ENCODE assay signal across 10 cellular contexts in genomic region chr17:68238488-68238887, GRCh38. TPM values are rescaled to one million over a fixed set of nuclear protein-coding genes. Genes with fewer than 3 reads are reported as not detected.
DNase-seq lines count a peak whose midpoint lies in the region; TF ChIP-seq lines count a peak whose summit lies in the region.
"Had no signal": no experiment of that assay in that cellular context is flagged by ENCODE, and none has a peak within 500 bp of the region (broad histone marks: within the 10 kb centered on the region; RNA-seq: fewer than 3 reads in every experiment).

No MANE protein-coding gene starts in this region.

- no peak overlapping the region for H4K91ac ChIP-seq in H9 (ENCODE audit: insufficient read length, low read depth, low read length)

- H3K4me2 ChIP-seq in H9 (ENCODE audit: insufficient read depth, insufficient read length, low read length) = no peak overlapping the region

- no peak overlapping the region for H2BK120ac ChIP-seq in H9 (ENCODE audit: low read depth, low read length, poor library complexity, severe bottlenecking)

- H3T11ph ChIP-seq in H9 (ENCODE audit: low read length) = no peak overlapping the region

- no peak overlapping the region for H2BK20ac ChIP-seq in H9 (ENCODE audit: low read depth, low read length, poor library complexity, severe bottlenecking)

- no peaks in the 10 kb centered on the region for H4K20me1 ChIP-seq in H9 (ENCODE audit: control insufficient read depth, insufficient read depth, insufficient read length)

- H3K14ac ChIP-seq in H9 (ENCODE audit: insufficient read depth, low read length) = no peak overlapping the region

- no peak overlapping the region for H3K18ac ChIP-seq in H9 (ENCODE audit: insufficient read length, low read depth, low read length)

- H4K8ac ChIP-seq in H9 (replicated peaks; ENCODE audit: insufficient read length, low read depth, low read length) = no peak overlapping the region

- H3K9me3 ChIP-seq in transverse colon = no peaks in the 10 kb centered on the region
- no peaks in the 10 kb centered on the region for H3K9me3 ChIP-seq in H9 (ENCODE audit: control insufficient read depth, low read depth, low read length)

- no peak for TF ChIP-seq EP300 in transverse colon (IDR thresholded peaks at IDR 0.05; ENCODE audit: low read depth)

- peak overlapping the region; percentile 79 for H3K4me3 Mint-ChIP-seq in activated T-cell treated with anti-CD3 and anti-CD28 coated beads, Interleukin-2, amount 50 U/mL, for 24 hours
- H3K4me3 Mint-ChIP-seq in T-helper 2 cell treated with Interferon-gamma antibody and Interleukin-4, amounts not matched to agents 5 μg/mL and 100 μg/mL, for 36 hours = peak overlapping the region; percentile 84
- H3K4me3 Mint-ChIP-seq in H9 = no peak overlapping the region
- H3K4me3 Mint-ChIP-seq: neural progenitor cell had no signal

- H3K9me3 Mint-ChIP-seq in activated T-cell treated with anti-CD3 and anti-CD28 coated beads, Interleukin-2, amount 50 U/mL, for 24 hours = no peaks in the 10 kb centered on the region
- peaks cover 3% of the 10 kb centered on the region for H3K9me3 Mint-ChIP-seq in T-helper 2 cell treated with Interferon-gamma antibody and Interleukin-4, amounts not matched to agents 5 μg/mL and 100 μg/mL, for 36 hours
- no peaks in the 10 kb centered on the region for H3K9me3 Mint-ChIP-seq in H9
- H3K9me3 Mint-ChIP-seq: neural progenitor cell had no signal

- H3K4me3 ChIP-seq in fibroblast of villous mesenchyme (ENCODE audit: low read depth, low read length) (no peak overlapping the region), transverse colon (no peak overlapping the region)
- H3K4me3 ChIP-seq: neural progenitor cell had no signal

- H3K36me3 ChIP-seq in transverse colon = no peaks in the 10 kb centered on the region
- H3K36me3 ChIP-seq: neural progenitor cell had no signal

- intact Hi-C loops in transverse colon (cut with DNase I; ENCODE audit: low total_unique reads) = no loop called here

- no peaks in the 10 kb centered on the region for H3K79me2 ChIP-seq in H9 (ENCODE audit: insufficient read depth, low read length)

- peaks cover 58% of the 10 kb centered on the region for H3K4me1 Mint-ChIP-seq in activated T-cell treated with anti-CD3 and anti-CD28 coated beads, Interleukin-2, amount 50 U/mL, for 24 hours (ENCODE audit: low read depth)
- peaks cover 52% of the 10 kb centered on the region for H3K4me1 Mint-ChIP-seq in T-helper 2 cell treated with Interferon-gamma antibody and Interleukin-4, amounts not matched to agents 5 μg/mL and 100 μg/mL, for 36 hours (ENCODE audit: low read depth)
- peaks cover 16% of the 10 kb centered on the region in 2 experiments for H3K4me1 Mint-ChIP-seq in H9

- H3K4ac ChIP-seq in H9 (ENCODE audit: low read depth, low read length) = no peak overlapping the region

- H3K27me3 Mint-ChIP-seq in activated T-cell treated with anti-CD3 and anti-CD28 coated beads, Interleukin-2, amount 50 U/mL, for 24 hours = no peaks in the 10 kb centered on the region
- no peaks in the 10 kb centered on the region for H3K27me3 Mint-ChIP-seq in T-helper 2 cell treated with Interferon-gamma antibody and Interleukin-4, amounts not matched to agents 5 μg/mL and 100 μg/mL, for 36 hours (ENCODE audit: low read depth)
- no peaks in the 10 kb centered on the region for H3K27me3 Mint-ChIP-seq in H9 (ENCODE audit: low read depth)

- H2AFZ ChIP-seq in H9 (ENCODE audit: low read length) = no peak overlapping the region
- H2AFZ ChIP-seq: neural progenitor cell had no signal

- H3K23me2 ChIP-seq in H9 (ENCODE audit: insufficient read length, low read depth, low read length, poor library complexity, severe bottlenecking) = no peaks in the 10 kb centered on the region

- peak overlapping the region; percentile 96 for H3K27ac Mint-ChIP-seq in activated T-cell treated with anti-CD3 and anti-CD28 coated beads, Interleukin-2, amount 50 U/mL, for 24 hours
- peak overlapping the region; percentile 98 for H3K27ac Mint-ChIP-seq in T-helper 2 cell treated with Interferon-gamma antibody and Interleukin-4, amounts not matched to agents 5 μg/mL and 100 μg/mL, for 36 hours
- no peak overlapping the region; a peak in 1 of 7 replicates for H3K27ac Mint-ChIP-seq in H9

- H3K27me3 ChIP-seq in transverse colon (no peaks in the 10 kb centered on the region), H9 (ENCODE audit: insufficient read depth, low read length) (no peaks in the 10 kb centered on the region)
- H3K27me3 ChIP-seq: neural progenitor cell had no signal

- H2AK5ac ChIP-seq in H9 (ENCODE audit: insufficient read length, low read length) = no peak overlapping the region

- no peak overlapping the region for H3K9ac ChIP-seq in H9 (ENCODE audit: extremely low read depth, insufficient read length, low read length)
- H3K9ac ChIP-seq: neural progenitor cell had no signal

- no peak overlapping the region for H3K23ac ChIP-seq in H9 (ENCODE audit: insufficient read length, low read depth, low read length)

- no peak for TF ChIP-seq CTCF in fibroblast of villous mesenchyme (IDR thresholded peaks at IDR 0.05; ENCODE audit: insufficient read depth, low read depth, low read length)
- no peak for TF ChIP-seq CTCF in transverse colon (IDR thresholded peaks at IDR 0.05)
- no peak for TF ChIP-seq CTCF in H9 (conservative IDR thresholded peaks at IDR 0.05)

- no peak for TF ChIP-seq POLR2A in transverse colon (IDR thresholded peaks at IDR 0.05)

- H2BK12ac ChIP-seq in H9 (ENCODE audit: insufficient read length, low read depth, low read length) = no peak overlapping the region

- peak overlapping the region; percentile 82 to 87 (median 82) for H3K27ac ChIP-seq in transverse colon
- H3K27ac ChIP-seq in H9 (ENCODE audit: insufficient read length, low read depth, low read length) = no peak overlapping the region
- H3K27ac ChIP-seq: neural progenitor cell had no signal

- no peak overlapping the region for H2BK15ac ChIP-seq in H9 (ENCODE audit: low read depth, low read length)

- H4K5ac ChIP-seq in H9 (ENCODE audit: insufficient read length, low read depth, low read length) = no peak overlapping the region

- in situ Hi-C loops in transverse colon (cut with MboI; ENCODE audit: low pct_ligation_motif_present in 1 of 4, low pct_unique_long_range_greater_than_20kb in 1 of 4, low sequenced_read_pairs in 3 of 4) = no loop called here

- DNase-seq in activated T-cell treated with anti-CD3 and anti-CD28 coated beads, Interleukin-2, amount 50 U/mL, for 24 hours = no peak
- DNase-seq in activated T-cell treated with anti-CD3 and anti-CD28 coated beads for 4 hours (no peak), fibroblast of villous mesenchyme (ENCODE audit: low read depth) (peak; percentile 73), transverse colon (no peak), H9 (no peak), UCSD-AML1 (lab: John Stamatoyannopoulos, UW; ENCODE audit: unreplicated experiment) (no peak), kidney tubule cell (ENCODE audit: low spot score) (no peak)
- DNase-seq in T-helper 2 cell treated with Interferon-gamma antibody and Interleukin-4, amounts not matched to agents 5 μg/mL and 100 μg/mL, for 36 hours (ENCODE audit: low spot score) = peak; percentile 60
- DNase-seq: NCI-H1417 treated with DMSO at 0.1 percent for 48 hours had no signal

- no peaks in the 10 kb centered on the region for H3K79me1 ChIP-seq in H9 (ENCODE audit: insufficient read depth, low read depth, low read length, poor library complexity, severe bottlenecking)

- 30 to 37% methylated on average over 2 of the region's 2 CpGs for WGBS in transverse colon (ENCODE audit: low coverage in 1 of 2), 2 donors
- no CpG with 5 or more reads among the region's 2 CpGs for WGBS in H9 (ENCODE audit: extremely low coverage, insufficient read length, low lambda C conversion rate)

- H3K36me3 Mint-ChIP-seq in activated T-cell treated with anti-CD3 and anti-CD28 coated beads, Interleukin-2, amount 50 U/mL, for 24 hours (ENCODE audit: low read depth) = no peaks in the 10 kb centered on the region
- H3K36me3 Mint-ChIP-seq in T-helper 2 cell treated with Interferon-gamma antibody and Interleukin-4, amounts not matched to agents 5 μg/mL and 100 μg/mL, for 36 hours (ENCODE audit: low read depth) = peaks cover 16% of the 10 kb centered on the region
- H3K36me3 Mint-ChIP-seq in H9 (ENCODE audit: insufficient read depth in 1 of 3, low read depth in 3 of 3) = no peaks in the 10 kb centered on the region
- H3K36me3 Mint-ChIP-seq: neural progenitor cell had no signal

- H2BK5ac ChIP-seq in H9 (ENCODE audit: insufficient read length, low read length) = no peak overlapping the region

- H3K56ac ChIP-seq in H9 (ENCODE audit: insufficient read length, low read depth, low read length) = no peak overlapping the region

- H3K4me1 ChIP-seq in transverse colon (peaks cover 0 to 16% (median 0%) of the 10 kb centered on the region in 4 donors), H9 (ENCODE audit: insufficient read depth, low read length) (no peaks in the 10 kb centered on the region)

RNA-seq across cellular contexts. Expression of gene AMZ2, which starts 9.4 kb away (rescaled TPM):
- total RNA-seq in fibroblast of villous mesenchyme (77.6 and 98.0 TPM in 2 replicates), transverse colon (10 to 100 TPM in 3 of 4 donors, not detected in 1; 32.7 to 45.6 (median 32.8) TPM), H9 (2021) (82.6 and 97.7 TPM in 2 replicates)

RNA-seq across cellular contexts. Expression of gene SLC16A6, which starts 52.4 kb away (rescaled TPM):
- total RNA-seq in fibroblast of villous mesenchyme (1.6 and 2.2 TPM in 2 replicates), transverse colon (under 1 TPM in 2 of 4 donors, not detected in 2; 0.14 to 0.48 TPM), H9 (2021) (0.24 and 0.33 TPM in 2 replicates)

RNA-seq across cellular contexts. Expression of gene ARSG, which starts 52.8 kb away (rescaled TPM):
- 4.5 and 5.6 TPM in 2 replicates for total RNA-seq in fibroblast of villous mesenchyme
- 1 to 10 TPM in 2 of 4 donors, under 1 TPM in 1, not detected in 1; 0.41 to 4.4 (median 1.6) TPM for total RNA-seq in transverse colon
- total RNA-seq in H9 (2021) = 3.5 and 3.6 TPM in 2 replicates

Comparison
In these comparisons a context has a peak if more than half of its experiments do, and no peak if none do; other contexts are left out.
1. DNase-seq: peak in T-helper 2 cell treated with Interferon-gamma antibody and Interleukin-4, amounts not matched to agents 5 μg/mL and 100 μg/mL, for 36 hours (single experiment) and fibroblast of villous mesenchyme (single experiment); none in activated T-cell treated with anti-CD3 and anti-CD28 coated beads, Interleukin-2, amount 50 U/mL, for 24 hours (single experiment), activated T-cell treated with anti-CD3 and anti-CD28 coated beads for 4 hours (single experiment), transverse colon (single experiment), H9 (single experiment), UCSD-AML1 (single experiment) and kidney tubule cell (single experiment).
2. H3K27ac Mint-ChIP-seq: peak in activated T-cell treated with anti-CD3 and anti-CD28 coated beads, Interleukin-2, amount 50 U/mL, for 24 hours (single experiment) and T-helper 2 cell treated with Interferon-gamma antibody and Interleukin-4, amounts not matched to agents 5 μg/mL and 100 μg/mL, for 36 hours (single experiment); none in H9 (0 of 3).
3. H3K4me3 Mint-ChIP-seq: peak in activated T-cell treated with anti-CD3 and anti-CD28 coated beads, Interleukin-2, amount 50 U/mL, for 24 hours (single experiment) and T-helper 2 cell treated with Interferon-gamma antibody and Interleukin-4, amounts not matched to agents 5 μg/mL and 100 μg/mL, for 36 hours (single experiment); none in H9 (0 of 2).